In genomic region chr2:197515277-197515797, GRCh38 we compare ENCODE assay signal across 1 cellular context.
TF ChIP-seq lines count a peak whose summit lies in the region.

No MANE protein-coding gene starts in this region.

TF ChIP-seq in IMR-90, 13 proteins besides CTCF, POLR2A, EP300 and RAD21 (continued from another document):
- no peak for TF ChIP-seq RFX5 (IDR thresholded peaks at IDR 0.05; ENCODE audit: low read depth, low read length)
- no peak for TF ChIP-seq MAZ (IDR thresholded peaks at IDR 0.05; ENCODE audit: borderline replicate concordance, low read depth, low read length)
- no peak for TF ChIP-seq RCOR1 (IDR thresholded peaks at IDR 0.05; ENCODE audit: insufficient replicate concordance, low read length)
- no peak for TF ChIP-seq SMC3 (IDR thresholded peaks at IDR 0.05; ENCODE audit: low read depth, low read length)
- no peak for TF ChIP-seq CHD1 (IDR thresholded peaks at IDR 0.05; ENCODE audit: low read depth, low read length)
- TF ChIP-seq MAFK (IDR thresholded peaks at IDR 0.05; ENCODE audit: low read depth, low read length): no peak
- no peak for TF ChIP-seq NFE2L2 (IDR thresholded peaks at IDR 0.05; ENCODE audit: low read depth, low read length)
- no peak for TF ChIP-seq MXI1 (IDR thresholded peaks at IDR 0.05; ENCODE audit: borderline replicate concordance, low read depth, low read length)
TF ChIP-seq in IMR-90: peak in this region for 0.
